ENCODE assay signal across 35 cellular contexts in genomic region chr13:78971355-78971754, GRCh38.
"Had no signal": no experiment of that assay in that cellular context is flagged by ENCODE, and none has a peak within 500 bp of the region (broad histone marks: within the 10 kb centered on the region; RNA-seq: fewer than 3 reads in every experiment).

No MANE protein-coding gene starts in this region.

- ATAC-seq: activated CD8-positive, alpha-beta T cell treated with anti-CD3 and anti-CD28 coated beads for 36 hours; activated naive CD4-positive, alpha-beta T cell treated with anti-CD3 and anti-CD28 coated beads, Interleukin-2, amount 50 U/mL, for 72 hours; activated T-cell treated with anti-CD3 and anti-CD28 coated beads, Interleukin-2, amount 50 U/mL, for 4 hours; activated T-cell treated with anti-CD3 and anti-CD28 coated beads, Interleukin-2, amount 50 U/mL, for 72 hours; activated T-helper 17 cell treated with anti-CD3 and anti-CD28 coated beads, Interleukin-2, amount 50 U/mL, for 72 hours; body of pancreas had no signal

- H3K4me3 ChIP-seq: adrenal gland, body of pancreas, breast epithelium, cardiac muscle cell had no signal

- DNase-seq: activated B cell treated with CpG ODN at 0.5 μM for 24 hours; activated CD4-positive, alpha-beta memory T cell treated with anti-CD3 and anti-CD28 coated beads for 36 hours; activated CD4-positive, alpha-beta T cell treated with anti-CD3 and anti-CD28 coated beads for 48 hours; activated CD4-positive, alpha-beta T cell treated with anti-CD3 and anti-CD28 coated beads, Interleukin-2, amount 50 U/mL, for 1 hour; activated CD4-positive, alpha-beta T cell treated with anti-CD3 and anti-CD28 coated beads, Interleukin-2, amount 50 U/mL, for 4 hours; activated CD4-positive, CD25-positive, alpha-beta regulatory T cell treated with anti-CD3 and anti-CD28 coated beads, Interleukin-2, amount 50 U/mL, for 72 hours; activated CD8-positive, alpha-beta memory T cell treated with anti-CD3 and anti-CD28 coated beads, Interleukin-2, amount 50 U/mL, for 4 hours; activated CD8-positive, alpha-beta T cell treated with anti-CD3 and anti-CD28 coated beads for 36 hours; activated effector memory CD4-positive, alpha-beta T cell treated with anti-CD3 and anti-CD28 coated beads, Interleukin-2, amount 50 U/mL, for 16 hours; activated gamma-delta T cell treated with Interleukin-2 at 50 U/mL for 16 hours; activated naive CD4-positive, alpha-beta T cell; activated naive CD4-positive, alpha-beta T cell treated with anti-CD3 and anti-CD28 coated beads for 36 hours; activated naive CD4-positive, alpha-beta T cell treated with anti-CD3 and anti-CD28 coated beads, Interleukin-2, amount 50 U/mL, for 16 hours; activated naive CD8-positive, alpha-beta T cell treated with anti-CD3 and anti-CD28 coated beads for 36 hours; activated T-cell treated with anti-CD3 and anti-CD28 coated beads for 4 hours; activated T-cell treated with anti-CD3 and anti-CD28 coated beads, Interleukin-2, amount 50 U/mL, for 1 hour; activated T-cell treated with anti-CD3 and anti-CD28 coated beads, Interleukin-2, amount 50 U/mL, for 4 hours; activated T-cell treated with anti-CD3 and anti-CD28 coated beads, Interleukin-2, amount 50 U/mL, for 72 hours; adrenal gland; amniotic stem cell; aorta; body of pancreas; brain microvascular endothelial cell; caudate nucleus; cerebellar nuclear complex; T-helper 1 cell; T-helper 2 cell; T-helper 9 cell had no signal

- H3K36me3 ChIP-seq: adrenal gland, brain microvascular endothelial cell, breast epithelium, cardiac muscle cell had no signal

- H3K4me1 ChIP-seq: adrenal gland, body of pancreas, breast epithelium had no signal

- H3K9me3 ChIP-seq: adrenal gland, body of pancreas, breast epithelium had no signal

- H3K27ac ChIP-seq: adrenal gland, body of pancreas, brain microvascular endothelial cell, breast epithelium, cardiac muscle cell, VCaP had no signal

- FAIRE-seq: astrocyte, TTC549 had no signal

- H3K27me3 ChIP-seq: adrenal gland, body of pancreas, brain microvascular endothelial cell, cardiac muscle cell had no signal
